14 cellular contexts compared by ENCODE assay signal in the genomic region with DNA sequence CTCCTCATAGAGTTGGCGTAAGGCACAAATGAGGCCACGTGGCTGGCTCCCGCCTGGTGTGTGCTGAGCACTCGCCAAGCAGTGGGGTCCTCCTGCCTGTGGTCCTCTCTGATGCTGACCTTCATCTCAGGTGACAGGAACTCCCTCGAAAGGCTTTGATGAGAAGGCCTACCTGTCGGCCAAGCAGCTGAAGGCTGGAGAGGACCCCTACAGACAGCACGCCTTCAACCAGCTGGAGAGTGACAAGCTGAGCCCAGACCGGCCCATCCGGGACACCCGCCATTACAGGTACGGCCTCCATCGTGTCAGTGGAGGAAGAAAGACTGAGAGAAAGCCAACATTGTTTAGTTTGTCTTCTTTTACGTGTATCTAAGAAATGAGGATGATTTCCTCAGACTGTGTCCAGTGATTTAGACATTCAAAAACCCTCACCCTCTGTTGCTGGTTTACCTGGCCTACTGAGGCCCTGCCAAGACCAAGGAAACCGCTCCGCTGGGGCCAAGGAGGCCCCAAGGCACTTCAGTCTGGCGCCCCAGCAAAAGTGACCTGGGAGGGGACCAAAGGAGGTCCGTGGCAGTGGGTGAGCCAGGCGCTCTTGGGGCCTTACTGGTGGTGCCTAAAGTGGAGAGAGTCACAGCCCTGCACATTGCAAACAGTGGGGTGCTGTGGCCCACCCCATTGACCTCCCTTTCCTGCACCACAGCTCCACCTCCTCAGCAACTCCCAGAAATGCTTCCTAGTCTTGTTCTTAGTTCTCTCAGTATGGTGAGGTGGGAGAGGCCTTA.
"Had no signal": no experiment of that assay in that cellular context is flagged by ENCODE, and none has a peak within 500 bp of the region (broad histone marks: within the 10 kb centered on the region; RNA-seq: fewer than 3 reads in every experiment).

No MANE protein-coding gene starts in this region.

- H3K36me3 ChIP-seq: transverse colon had no signal

- H3K27me3 ChIP-seq: esophagus muscularis mucosa, transverse colon had no signal

- H3K27ac Mint-ChIP-seq: activated CD8-positive, alpha-beta T cell treated with anti-CD3 and anti-CD28 coated beads for 36 hours; activated naive CD8-positive, alpha-beta T cell; activated T-helper 17 cell treated with anti-CD3 and anti-CD28 coated beads, Interleukin-2, amount 50 U/mL, for 72 hours; immature natural killer cell; memory B cell; stimulated activated memory B cell treated with anti-CD40 and anti-IgM and Interleukin-4, amounts not matched to agents 10 μg/mL and 1 μg/mL and 100 μg/mL, for 72 hours had no signal

- H3K27me3 Mint-ChIP-seq: activated CD8-positive, alpha-beta T cell treated with anti-CD3 and anti-CD28 coated beads for 36 hours; activated naive CD8-positive, alpha-beta T cell; activated T-helper 17 cell treated with anti-CD3 and anti-CD28 coated beads, Interleukin-2, amount 50 U/mL, for 72 hours; memory B cell had no signal

- H2AFZ ChIP-seq: parathyroid adenoma had no signal

- H3K79me2 ChIP-seq: parathyroid adenoma had no signal

- H3K9me3 ChIP-seq: esophagus muscularis mucosa, transverse colon had no signal

- H3K9me3 Mint-ChIP-seq: activated CD8-positive, alpha-beta T cell treated with anti-CD3 and anti-CD28 coated beads for 36 hours; memory B cell had no signal

- ATAC-seq: activated CD4-positive, CD25-positive, alpha-beta regulatory T cell treated with anti-CD3 and anti-CD28 coated beads, Interleukin-2, amount 50 U/mL, for 24 hours; activated CD8-positive, alpha-beta T cell treated with anti-CD3 and anti-CD28 coated beads for 36 hours; activated T-helper 17 cell treated with anti-CD3 and anti-CD28 coated beads, Interleukin-2, amount 50 U/mL, for 72 hours; left colon; stimulated activated memory B cell treated with anti-CD40 and anti-IgM and Interleukin-4, amounts not matched to agents 10 μg/mL and 1 μg/mL and 100 μg/mL, for 72 hours had no signal

- H3K4me3 Mint-ChIP-seq: activated CD8-positive, alpha-beta T cell treated with anti-CD3 and anti-CD28 coated beads for 36 hours; activated naive CD8-positive, alpha-beta T cell; activated T-helper 17 cell treated with anti-CD3 and anti-CD28 coated beads, Interleukin-2, amount 50 U/mL, for 72 hours; immature natural killer cell; memory B cell; stimulated activated memory B cell treated with anti-CD40 and anti-IgM and Interleukin-4, amounts not matched to agents 10 μg/mL and 1 μg/mL and 100 μg/mL, for 72 hours had no signal

- H3K27ac ChIP-seq: esophagus muscularis mucosa, parathyroid adenoma, skin epidermis, transverse colon had no signal

- H3K9ac ChIP-seq: parathyroid adenoma had no signal

- H3K4me3 ChIP-seq: esophagus muscularis mucosa, skin epidermis, transverse colon had no signal

- H3K4me1 Mint-ChIP-seq: activated T-helper 17 cell treated with anti-CD3 and anti-CD28 coated beads, Interleukin-2, amount 50 U/mL, for 72 hours; immature natural killer cell had no signal

- H3K36me3 Mint-ChIP-seq: activated naive CD8-positive, alpha-beta T cell; immature natural killer cell; memory B cell; stimulated activated memory B cell treated with anti-CD40 and anti-IgM and Interleukin-4, amounts not matched to agents 10 μg/mL and 1 μg/mL and 100 μg/mL, for 72 hours had no signal

- DNase-seq: activated CD8-positive, alpha-beta T cell treated with anti-CD3 and anti-CD28 coated beads for 36 hours; activated T-cell treated with anti-CD3 and anti-CD28 coated beads for 4 hours; immature natural killer cell; left colon; SHP77 treated with DMSO at 0.1 percent for 48 hours; transverse colon had no signal
